In genomic region chrX:119518371-119518770, GRCh38 we compare ENCODE assay signal across 25 cellular contexts.
"Had no signal": no experiment of that assay in that cellular context is flagged by ENCODE, and none has a peak within 500 bp of the region (broad histone marks: within the 10 kb centered on the region; RNA-seq: fewer than 3 reads in every experiment).

No MANE protein-coding gene starts in this region.

- H3K4me3 Mint-ChIP-seq: activated B cell treated with CpG ODN at 0.5 μM for 24 hours; activated CD8-positive, alpha-beta T cell treated with anti-CD3 and anti-CD28 coated beads for 36 hours; activated naive CD8-positive, alpha-beta T cell; activated T-cell treated with anti-CD3 and anti-CD28 coated beads, Interleukin-2, amount 50 U/mL, for 4 hours; activated T-helper 17 cell treated with anti-CD3 and anti-CD28 coated beads, Interleukin-2, amount 50 U/mL, for 72 hours; central memory CD8-positive, alpha-beta T cell; dendritic cell treated with granulocyte-macrophage colony-stimulating factor and Interleukin-4, amounts not matched to agents 40 ng/mL and 50 ng/mL, for 4 days; endodermal cell had no signal

- DNase-seq: activated B cell treated with CpG ODN at 0.5 μM for 24 hours; activated CD4-positive, alpha-beta T cell treated with anti-CD3 and anti-CD28 coated beads for 48 hours; activated CD4-positive, alpha-beta T cell treated with anti-CD3 and anti-CD28 coated beads, Interleukin-2, amount 50 U/mL, for 1 hour; activated CD4-positive, alpha-beta T cell treated with anti-CD3 and anti-CD28 coated beads, Interleukin-2, amount 50 U/mL, for 48 hours; activated CD8-positive, alpha-beta memory T cell treated with anti-CD3 and anti-CD28 coated beads for 24 hours; activated CD8-positive, alpha-beta T cell treated with anti-CD3 and anti-CD28 coated beads for 36 hours; activated effector memory CD4-positive, alpha-beta T cell treated with Interleukin-2 at 50 U/mL for 16 hours; activated gamma-delta T cell treated with Interleukin-2 at 50 U/mL for 16 hours; activated naive CD4-positive, alpha-beta T cell treated with anti-CD3 and anti-CD28 coated beads, Interleukin-2, amount 50 U/mL, for 16 hours; activated naive CD4-positive, alpha-beta T cell treated with Interleukin-2 at 50 U/mL for 16 hours; activated T-cell treated with anti-CD3 and anti-CD28 coated beads, Interleukin-2, amount 50 U/mL, for 4 hours; amniotic stem cell; anterior cingulate cortex; brain microvascular endothelial cell; dorsolateral prefrontal cortex; effector memory CD4-positive, alpha-beta T cell; endodermal cell; foreskin fibroblast; head of caudate nucleus; T-helper 2 cell; WERI-Rb-1 had no signal

- H3K27ac Mint-ChIP-seq: activated B cell treated with CpG ODN at 0.5 μM for 24 hours; activated CD8-positive, alpha-beta T cell treated with anti-CD3 and anti-CD28 coated beads for 36 hours; activated naive CD8-positive, alpha-beta T cell; activated T-helper 17 cell treated with anti-CD3 and anti-CD28 coated beads, Interleukin-2, amount 50 U/mL, for 72 hours; dendritic cell treated with granulocyte-macrophage colony-stimulating factor and Interleukin-4, amounts not matched to agents 40 ng/mL and 50 ng/mL, for 4 days; endodermal cell had no signal

- H3K9me3 Mint-ChIP-seq: activated B cell treated with CpG ODN at 0.5 μM for 24 hours; activated CD8-positive, alpha-beta T cell treated with anti-CD3 and anti-CD28 coated beads for 36 hours; activated T-cell treated with anti-CD3 and anti-CD28 coated beads, Interleukin-2, amount 50 U/mL, for 4 hours; activated T-helper 17 cell treated with anti-CD3 and anti-CD28 coated beads, Interleukin-2, amount 50 U/mL, for 72 hours; central memory CD8-positive, alpha-beta T cell; dendritic cell treated with granulocyte-macrophage colony-stimulating factor and Interleukin-4, amounts not matched to agents 40 ng/mL and 50 ng/mL, for 4 days had no signal

- H3K36me3 Mint-ChIP-seq: activated naive CD8-positive, alpha-beta T cell had no signal

- H3K27me3 Mint-ChIP-seq: activated B cell treated with CpG ODN at 0.5 μM for 24 hours; activated CD8-positive, alpha-beta T cell treated with anti-CD3 and anti-CD28 coated beads for 36 hours; activated naive CD8-positive, alpha-beta T cell; activated T-helper 17 cell treated with anti-CD3 and anti-CD28 coated beads, Interleukin-2, amount 50 U/mL, for 72 hours; central memory CD8-positive, alpha-beta T cell; dendritic cell treated with granulocyte-macrophage colony-stimulating factor and Interleukin-4, amounts not matched to agents 40 ng/mL and 50 ng/mL, for 4 days had no signal

- H3K4me1 Mint-ChIP-seq: endodermal cell had no signal
